In genomic region chr7:128307066-128307465, GRCh38 we compare ENCODE assay signal across 26 cellular contexts. TPM values are rescaled to one million over a fixed set of nuclear protein-coding genes. Genes with fewer than 3 reads are reported as not detected.
"Had no signal": no experiment of that assay in that cellular context is flagged by ENCODE, and none has a peak within 500 bp of the region (broad histone marks: within the 10 kb centered on the region; RNA-seq: fewer than 3 reads in every experiment).

No MANE protein-coding gene starts in this region.

- H3K27me3 ChIP-seq: spleen, stomach, suprapubic skin, tibial artery, upper lobe of right lung had no signal

- H3K4me3 Mint-ChIP-seq: mesothelial cell of epicardium; naive thymus-derived CD4-positive, alpha-beta T cell; nephron; neural crest cell; stimulated activated memory B cell treated with anti-CD40 and anti-IgM and Interleukin-4, amounts not matched to agents 10 μg/mL and 1 μg/mL and 100 μg/mL, for 72 hours had no signal

- H2AFZ ChIP-seq: parathyroid adenoma had no signal

- H3K27me3 Mint-ChIP-seq: naive thymus-derived CD4-positive, alpha-beta T cell; stimulated activated memory B cell treated with anti-CD40 and anti-IgM and Interleukin-4, amounts not matched to agents 10 μg/mL and 1 μg/mL and 100 μg/mL, for 72 hours had no signal

- H3K9me3 ChIP-seq: left ventricle myocardium inferior, spleen, stomach, suprapubic skin, thoracic aorta, tibial artery, upper lobe of right lung had no signal

- H3K79me2 ChIP-seq: parathyroid adenoma had no signal

- H3K4me3 ChIP-seq: left ventricle myocardium inferior, lung, spleen, stomach, suprapubic skin, thoracic aorta, tibial artery, upper lobe of right lung had no signal

- H3K4me1 ChIP-seq: spleen, stomach, suprapubic skin, tibial artery, upper lobe of right lung had no signal

- DNase-seq: hippocampal formation; islet precursor cell; left ventricle myocardium inferior; mesendoderm; naive thymus-derived CD4-positive, alpha-beta T cell; nucleus accumbens; retina; right cardiac atrium; small intestine; spleen; stimulated activated CD4-positive, alpha-beta T cell treated with anti-CD3 and anti-CD28 coated beads, Interleukin-4, amount 100 ng/mL, for 24 hours; stimulated activated naive CD8-positive, alpha-beta T cell treated with anti-CD3 and anti-CD28 coated beads, Interleukin-15, Interleukin-2, amounts not matched to agents 100 U/mL and 50 U/mL, for 24 hours; stomach; tibial artery; upper lobe of right lung had no signal

- H3K27ac ChIP-seq: left ventricle myocardium inferior, parathyroid adenoma, spleen, stomach, suprapubic skin, thoracic aorta, tibial artery, upper lobe of right lung had no signal

- H3K9me3 Mint-ChIP-seq: mesothelial cell of epicardium; naive thymus-derived CD4-positive, alpha-beta T cell; nephron; neural crest cell; stimulated activated memory B cell treated with anti-CD40 and anti-IgM and Interleukin-4, amounts not matched to agents 10 μg/mL and 1 μg/mL and 100 μg/mL, for 72 hours had no signal

- H3K4me1 Mint-ChIP-seq: mesothelial cell of epicardium, neural crest cell had no signal

- ATAC-seq: naive thymus-derived CD4-positive, alpha-beta T cell; right cardiac atrium; sciatic nerve; stimulated activated memory B cell treated with anti-CD40 and anti-IgM and Interleukin-4, amounts not matched to agents 10 μg/mL and 1 μg/mL and 100 μg/mL, for 72 hours; stimulated activated naive CD8-positive, alpha-beta T cell treated with anti-CD3 and anti-CD28 coated beads, Interleukin-15, Interleukin-2, amounts not matched to agents 100 U/mL and 50 U/mL, for 24 hours; upper lobe of right lung had no signal

- H3K9ac ChIP-seq: parathyroid adenoma had no signal

- H3K27ac Mint-ChIP-seq: mesothelial cell of epicardium; nephron; stimulated activated memory B cell treated with anti-CD40 and anti-IgM and Interleukin-4, amounts not matched to agents 10 μg/mL and 1 μg/mL and 100 μg/mL, for 72 hours had no signal

RNA-seq across cellular contexts. Expression of gene PRRT4, which starts 54.4 kb away (rescaled TPM):
- total RNA-seq: kidney epithelial cell, pulmonary artery endothelial cell, stomach had no signal
